ENCODE assay signal across 11 cellular contexts in genomic region chr6:139148557-139149220, GRCh38. TPM values are rescaled to one million over a fixed set of nuclear protein-coding genes. Genes with fewer than 3 reads are reported as not detected.
A peak's percentile ranks its signal among the peaks of the same experiment; 100 is the strongest.
DNase-seq lines count a peak whose midpoint lies in the region; ATAC-seq and TF ChIP-seq lines count a peak whose summit lies in the region.
"Had no signal": no experiment of that assay in that cellular context is flagged by ENCODE, and none has a peak within 500 bp of the region (broad histone marks: within the 10 kb centered on the region; RNA-seq: fewer than 3 reads in every experiment).

No MANE protein-coding gene starts in this region.

- peaks cover 99% of the 10 kb centered on the region for H3K4me1 ChIP-seq in CD4-positive, alpha-beta memory T cell (ENCODE audit: insufficient read depth, low read length)
- H3K4me1 ChIP-seq in PC-3 (ENCODE audit: insufficient read depth, low read length) = no peaks in the 10 kb centered on the region

- H3K4me3 Mint-ChIP-seq in CD4-positive, alpha-beta memory T cell = peak overlapping the region; percentile 52 to 87 (median 79)
- peak overlapping the region; percentile 54 to 81 (median 76) for H3K4me3 Mint-ChIP-seq in naive thymus-derived CD8-positive, alpha-beta T cell

- peaks cover 0 to 2% of the 10 kb centered on the region in 2 donors for H3K36me3 Mint-ChIP-seq in CD4-positive, alpha-beta memory T cell
- peaks cover 0 to 34% of the 10 kb centered on the region in 2 donors for H3K36me3 Mint-ChIP-seq in activated naive CD4-positive, alpha-beta T cell treated with anti-CD3 and anti-CD28 coated beads, Interleukin-2, amount 50 U/mL, for 72 hours
- H3K36me3 Mint-ChIP-seq in naive thymus-derived CD8-positive, alpha-beta T cell = peaks cover 0 to 8% (median 0%) of the 10 kb centered on the region in 3 donors

- TF ChIP-seq CTCF in PC-3 (conservative IDR thresholded peaks at IDR 0.05; ENCODE audit: low read depth, low read length) = no peak

- no peaks in the 10 kb centered on the region for H3K27me3 ChIP-seq in CD4-positive, alpha-beta memory T cell (ENCODE audit: insufficient read depth, low read length)
- H3K27me3 ChIP-seq in PC-3 (ENCODE audit: low read length) = no peaks in the 10 kb centered on the region

- DNase-seq in CD4-positive, alpha-beta memory T cell = no peak
- peak; percentile 32 for DNase-seq in HuH-7 (ENCODE audit: low spot score)
- no peak for DNase-seq in activated naive CD4-positive, alpha-beta T cell treated with anti-CD3 and anti-CD28 coated beads, Interleukin-2, amount 50 U/mL, for 72 hours (ENCODE audit: low spot score in 2 of 2)
- no peak for DNase-seq in naive thymus-derived CD8-positive, alpha-beta T cell
- no peak for DNase-seq in GM19240 (ENCODE audit: insufficient read length, low spot score)
- no peak for DNase-seq in PC-3
- DNase-seq in COR-L47 (lab: John Stamatoyannopoulos, UW) = no peak
- DNase-seq: activated gamma-delta T cell; Calu3; NCI-H2081 treated with DMSO at 0.1 percent for 48 hours; NK-92 treated with Interleukin-12 subunit alpha and Interleukin-12 subunit beta, amount 100 ng/mL, for 24 hours had no signal

- H3K36me3 ChIP-seq in CD4-positive, alpha-beta memory T cell (ENCODE audit: insufficient read depth, low read length) = no peaks in the 10 kb centered on the region
- H3K36me3 ChIP-seq in PC-3 (ENCODE audit: low read depth, low read length) = no peaks in the 10 kb centered on the region

- intact Hi-C loops in CD4-positive, alpha-beta memory T cell (cut with micrococcal nuclease) = no loop called here
- intact Hi-C loops in PC-3 (cut with micrococcal nuclease) = no loop called here

- H3K9me3 ChIP-seq in CD4-positive, alpha-beta memory T cell (ENCODE audit: control insufficient read depth in 1 of 2, low read length in 2 of 2) = no peaks in the 10 kb centered on the region
- no peaks in the 10 kb centered on the region for H3K9me3 ChIP-seq in PC-3 (ENCODE audit: low read length)

- H3K27ac Mint-ChIP-seq in CD4-positive, alpha-beta memory T cell = peak overlapping the region; percentile 31 to 91 (median 84)
- H3K27ac Mint-ChIP-seq in activated naive CD4-positive, alpha-beta T cell treated with anti-CD3 and anti-CD28 coated beads, Interleukin-2, amount 50 U/mL, for 72 hours = peak overlapping the region; percentile 94 to 99
- peak overlapping the region in 9 of 10 donors; percentile 12 to 90 (median 78) for H3K27ac Mint-ChIP-seq in naive thymus-derived CD8-positive, alpha-beta T cell

- H4K20me1 ChIP-seq in PC-3 (ENCODE audit: low read length) = no peaks in the 10 kb centered on the region

- POLR2A ChIA-PET in CD4-positive, alpha-beta memory T cell (lab: Charles Lee; ENCODE audit: partially characterized antibody) = interaction anchor here (0.6 to 8.1 kb wide), 10 partner anchors 9 to 226 kb away, joined by 3 to 107 read pairs (median 4); partner anchors contain the start of genes CITED2 and HECA
- POLR2A ChIA-PET in naive thymus-derived CD8-positive, alpha-beta T cell (lab: Charles Lee) = interaction anchor here (0.6 to 1.6 kb wide), 5 partner anchors 11 to 32 kb away, joined by 3 to 5 read pairs (median 3); no protein-coding TSS in a partner anchor
- POLR2A ChIA-PET in PC-3 (lab: Charles Lee; ENCODE audit: unreplicated experiment) = no interaction called here

- no TSS peak for BruUV-seq in PC-3 (replicated peaks; lab: Mats Ljungman, UMichigan)

- H3K27ac ChIP-seq in CD4-positive, alpha-beta memory T cell (ENCODE audit: low read depth, low read length) = no peak overlapping the region
- no peak overlapping the region for H3K27ac ChIP-seq in PC-3 (ENCODE audit: low read length)

- ATAC-seq in activated naive CD4-positive, alpha-beta T cell treated with anti-CD3 and anti-CD28 coated beads, Interleukin-2, amount 50 U/mL, for 72 hours = no peak
- no peak for ATAC-seq in naive thymus-derived CD8-positive, alpha-beta T cell
- no peak for ATAC-seq in PC-3

- H3K4me1 Mint-ChIP-seq in CD4-positive, alpha-beta memory T cell = peaks cover 83 to 95% (median 88%) of the 10 kb centered on the region in 4 donors
- H3K4me1 Mint-ChIP-seq in naive thymus-derived CD8-positive, alpha-beta T cell = peaks cover 59 to 94% (median 92%) of the 10 kb centered on the region in 4 donors

- no peak overlapping the region for H3K9ac ChIP-seq in PC-3 (ENCODE audit: low read length)

- CTCF ChIA-PET in CD4-positive, alpha-beta memory T cell (lab: Charles Lee; ENCODE audit: partially characterized antibody) = interaction anchor here (0.8 to 1.9 kb wide), 5 partner anchors 11 to 25 kb away, joined by 4 to 6 read pairs (median 5); no protein-coding TSS in a partner anchor
- CTCF ChIA-PET in PC-3 (lab: Charles Lee) = no interaction called here

- no peaks in the 10 kb centered on the region for H3K79me2 ChIP-seq in PC-3 (ENCODE audit: low read length)

- H3F3A ChIP-seq in PC-3 (ENCODE audit: low read length, unreplicated experiment) = no peaks in the 10 kb centered on the region

- no peaks in the 10 kb centered on the region for H3K27me3 Mint-ChIP-seq in CD4-positive, alpha-beta memory T cell
- H3K27me3 Mint-ChIP-seq in naive thymus-derived CD8-positive, alpha-beta T cell = no peaks in the 10 kb centered on the region

- no peaks in the 10 kb centered on the region for H3K9me3 Mint-ChIP-seq in CD4-positive, alpha-beta memory T cell
- no peaks in the 10 kb centered on the region for H3K9me3 Mint-ChIP-seq in activated naive CD4-positive, alpha-beta T cell treated with anti-CD3 and anti-CD28 coated beads, Interleukin-2, amount 50 U/mL, for 72 hours
- no peaks in the 10 kb centered on the region for H3K9me3 Mint-ChIP-seq in naive thymus-derived CD8-positive, alpha-beta T cell

- H3K4me3 ChIP-seq in CD4-positive, alpha-beta memory T cell (ENCODE audit: low read length in 2 of 2) = no peak overlapping the region
- no peak overlapping the region for H3K4me3 ChIP-seq in PC-3 (ENCODE audit: low read length)

- H3K4me2 ChIP-seq in PC-3 (ENCODE audit: low read length) = no peak overlapping the region

- H3K9me2 ChIP-seq in PC-3 (replicated peaks; ENCODE audit: low read length) = no peaks in the 10 kb centered on the region

- no peak overlapping the region for H2AFZ ChIP-seq in PC-3 (ENCODE audit: low read length)

RNA-seq across cellular contexts. Expression of gene HECA, which starts 13.8 kb away (rescaled TPM):
- 100 to 1,000 TPM; 154 to 161 TPM for total RNA-seq in CD4-positive, alpha-beta memory T cell
- 10 to 100 TPM in 1 of 2 donors, 1 to 10 TPM in 1; 5.4 to 12.1 TPM for polyA plus RNA-seq in CD4-positive, alpha-beta memory T cell
- total RNA-seq in activated naive CD4-positive, alpha-beta T cell treated with anti-CD3 and anti-CD28 coated beads, Interleukin-2, amount 50 U/mL, for 72 hours = 10 to 100 TPM; 59.6 to 83.3 TPM
- 100 to 1,000 TPM; 154 to 159 TPM for total RNA-seq in naive thymus-derived CD8-positive, alpha-beta T cell
- polyA plus RNA-seq in naive thymus-derived CD8-positive, alpha-beta T cell = 1 to 10 TPM; 4.6 to 8.5 (median 5.5) TPM
- total RNA-seq in PC-3 (2014; rRNA removed) = 4.2 and 7.7 TPM in 2 replicates
